In genomic region chr12:111024205-111024794, GRCh38 we compare ENCODE assay signal across 8 cellular contexts. TPM values are rescaled to one million over a fixed set of nuclear protein-coding genes. Genes with fewer than 3 reads are reported as not detected.
DNase-seq lines count a peak whose midpoint lies in the region; ATAC-seq, FAIRE-seq and TF ChIP-seq lines count a peak whose summit lies in the region.

No MANE protein-coding gene starts in this region.

- H3K27ac ChIP-seq in left ventricle myocardium inferior (replicated peaks), result no peak overlapping the region

- DNase-seq in CD14-positive monocyte (ENCODE audit: low spot score), result no peak
- DNase-seq in H7, result peak; percentile 87
- DNase-seq in RCC 7860 (ENCODE audit: low spot score), result peak; percentile 11
- peak; percentile 12 for DNase-seq in activated gamma-delta T cell treated with anti-CD3 and anti-CD28 coated beads, Interleukin-2, amount 50 U/mL, for 16 hours (ENCODE audit: low read depth)
- DNase-seq in left ventricle myocardium inferior, result peak; percentile 51
- peak; percentile 6 to 37 for DNase-seq in stimulated activated CD4-positive, alpha-beta T cell treated with anti-CD3 and anti-CD28 coated beads, Interleukin-12 subunit alpha, Interleukin-12 subunit beta, amount 100 ng/mL, for 24 hours (ENCODE audit: low read depth in 2 of 2)
- DNase-seq in hepatic stellate cell (ENCODE audit: low spot score), result no peak

- H3K27me3 Mint-ChIP-seq in CD14-positive monocyte (ENCODE audit: low read depth in 3 of 3), result peaks cover 10 to 40% (median 11%) of the 10 kb centered on the region in 3 donors

- no peaks in the 10 kb centered on the region for H3K9me3 ChIP-seq in left ventricle myocardium inferior (replicated peaks)

- H3K4me3 ChIP-seq in H7 (ENCODE audit: insufficient read depth, low read depth, low read length) (no peak overlapping the region), left ventricle myocardium inferior (no peak overlapping the region)

- peaks cover 0 to 2% (median 0%) of the 10 kb centered on the region in 7 donors for H3K9me3 Mint-ChIP-seq in CD14-positive monocyte

- intact Hi-C loops in CD14-positive monocyte (cut with micrococcal nuclease), result loop anchor here (5.0 to 10.0 kb wide), 4 partner anchors 273 to 431 kb away; no protein-coding TSS in a partner anchor
- intact Hi-C loops in left ventricle myocardium inferior (cut with micrococcal nuclease), result no loop called here

- H3K36me3 ChIP-seq in H7 (replicated peaks; ENCODE audit: control insufficient read depth, insufficient read depth, low read length) (no peaks in the 10 kb centered on the region), left ventricle myocardium inferior (no peaks in the 10 kb centered on the region)

- TF ChIP-seq CTCF in CD14-positive monocyte (IDR thresholded peaks at IDR 0.05) (peak; percentile 90), left ventricle myocardium inferior (IDR thresholded peaks at IDR 0.05; ENCODE audit: borderline replicate concordance) (peak; percentile 78)

- H3K27me3 ChIP-seq in H7 (ENCODE audit: control insufficient read depth, insufficient read depth, low read length), result no peaks in the 10 kb centered on the region; the same call in 1 of the 2 replicates
- peaks cover 79% of the 10 kb centered on the region for H3K27me3 ChIP-seq in left ventricle myocardium inferior (ENCODE audit: low read depth)

- peaks cover 4% of the 10 kb centered on the region for H3K4me1 Mint-ChIP-seq in CD14-positive monocyte

- no peaks in the 10 kb centered on the region for H3K4me1 ChIP-seq in left ventricle myocardium inferior

- H3K4me3 Mint-ChIP-seq in CD14-positive monocyte, result no peak overlapping the region

- ATAC-seq in GM18867 (IDR thresholded peaks at IDR 0.05; ENCODE audit: unreplicated experiment), result no peak

- no peak for FAIRE-seq in RCC 7860 (lab: Jason Lieb, UNC)

- no peaks in the 10 kb centered on the region for H3K36me3 Mint-ChIP-seq in CD14-positive monocyte

- H3K27ac Mint-ChIP-seq in CD14-positive monocyte, result peak overlapping the region in 1 of 7 donors; percentile 2

RNA-seq across cellular contexts. Expression of gene CUX2, which starts 9.7 kb away (rescaled TPM):
- not detected for polyA plus RNA-seq in CD14-positive monocyte
- 4.2 and 4.5 TPM in 2 replicates for total RNA-seq in H7 (2014; rRNA removed; shearing (Covaris generic))
- not detected for total RNA-seq in left ventricle myocardium inferior

Comparison
In these comparisons a context has a peak if more than half of its experiments do, and no peak if none do; other contexts are left out.
1. DNase-seq: peak in H7 (single experiment), RCC 7860 (single experiment), activated gamma-delta T cell treated with anti-CD3 and anti-CD28 coated beads, Interleukin-2, amount 50 U/mL, for 16 hours (single experiment), left ventricle myocardium inferior (single experiment) and stimulated activated CD4-positive, alpha-beta T cell treated with anti-CD3 and anti-CD28 coated beads, Interleukin-12 subunit alpha, Interleukin-12 subunit beta, amount 100 ng/mL, for 24 hours (2 of 2); none in CD14-positive monocyte (single experiment) and hepatic stellate cell (single experiment).